1 cellular context compared by ENCODE assay signal in genomic region chr17:82274134-82275020, GRCh38.
A peak's percentile ranks its signal among the peaks of the same experiment; 100 is the strongest.
TF ChIP-seq lines count a peak whose summit lies in the region.

No MANE protein-coding gene starts in this region.

TF ChIP-seq in HepG2, 621 proteins besides CTCF, POLR2A, EP300 and RAD21 (continued from another document and continues in another):
- TF ChIP-seq CERS6 (CRISPR knock-in tag; IDR thresholded peaks at IDR 0.05) (no peak), HBP1 (CRISPR knock-in tag; IDR thresholded peaks at IDR 0.05; ENCODE audit: low read depth) (no peak), CBFB (CRISPR knock-in tag; IDR thresholded peaks at IDR 0.05) (0 out of 2 replicates have a peak, but pooled peaks have one; percentile 8), SOX6 (IDR thresholded peaks at IDR 0.05) (no peak), SOX6 (CRISPR knock-in tag; IDR thresholded peaks at IDR 0.05) (no peak), KDM4B (CRISPR knock-in tag; IDR thresholded peaks at IDR 0.05) (no peak), ZFP1 (CRISPR knock-in tag; IDR thresholded peaks at IDR 0.05) (no peak), KMT2A (CRISPR knock-in tag; IDR thresholded peaks at IDR 0.05) (no peak), ZMAT5 (CRISPR knock-in tag; IDR thresholded peaks at IDR 0.05; ENCODE audit: borderline replicate concordance, low read depth) (no peak), PREB (CRISPR knock-in tag; IDR thresholded peaks at IDR 0.05) (no peak), ZNF709 (CRISPR knock-in tag; IDR thresholded peaks at IDR 0.05) (no peak), NONO (IDR thresholded peaks at IDR 0.05) (no peak), NONO (CRISPR knock-in tag; conservative IDR thresholded peaks at IDR 0.05) (no peak), NKX3-1 (CRISPR knock-in tag; IDR thresholded peaks at IDR 0.05) (no peak), ZBTB44 (CRISPR knock-in tag; IDR thresholded peaks at IDR 0.05) (no peak), ZSCAN12 (CRISPR knock-in tag; IDR thresholded peaks at IDR 0.05) (no peak), ZNF460 (CRISPR knock-in tag; IDR thresholded peaks at IDR 0.05; ENCODE audit: borderline replicate concordance) (no peak), ZNF558 (CRISPR knock-in tag; IDR thresholded peaks at IDR 0.05; ENCODE audit: borderline replicate concordance) (0 out of 2 replicates have a peak, but pooled peaks have one; percentile 2), TP53 (CRISPR knock-in tag; conservative IDR thresholded peaks at IDR 0.05) (no peak), ZNF280B (CRISPR knock-in tag; IDR thresholded peaks at IDR 0.05; ENCODE audit: borderline replicate concordance) (no peak), MXD1 (CRISPR knock-in tag; IDR thresholded peaks at IDR 0.05) (no peak), PRDM10 (CRISPR knock-in tag; IDR thresholded peaks at IDR 0.05; ENCODE audit: low read depth) (no peak), ZNF235 (CRISPR knock-in tag; IDR thresholded peaks at IDR 0.05; ENCODE audit: borderline replicate concordance) (no peak), TMF1 (CRISPR knock-in tag; IDR thresholded peaks at IDR 0.05; ENCODE audit: low read depth) (no peak), ZNF605 (CRISPR knock-in tag; IDR thresholded peaks at IDR 0.05) (no peak), PHF8 (CRISPR knock-in tag; IDR thresholded peaks at IDR 0.05) (no peak), ZNF616 (CRISPR knock-in tag; IDR thresholded peaks at IDR 0.05; ENCODE audit: low read depth) (0 out of 2 replicates have a peak, but pooled peaks have one; percentile 33), SNAPC4 (CRISPR knock-in tag; IDR thresholded peaks at IDR 0.05) (no peak), ZNF749 (CRISPR knock-in tag; IDR thresholded peaks at IDR 0.05; ENCODE audit: borderline replicate concordance) (no peak), ZNF367 (CRISPR knock-in tag; IDR thresholded peaks at IDR 0.05; ENCODE audit: borderline replicate concordance) (no peak), XBP1 (CRISPR knock-in tag; IDR thresholded peaks at IDR 0.05) (no peak), HOMEZ (CRISPR knock-in tag; IDR thresholded peaks at IDR 0.05; ENCODE audit: low read depth) (no peak), DMAP1 (CRISPR knock-in tag; IDR thresholded peaks at IDR 0.05) (no peak), ZMYM3 (CRISPR knock-in tag; IDR thresholded peaks at IDR 0.05) (0 out of 2 replicates have a peak, but pooled peaks have one; percentile 6), TFDP1 (CRISPR knock-in tag; IDR thresholded peaks at IDR 0.05; ENCODE audit: borderline replicate concordance) (no peak), RELA (CRISPR knock-in tag; IDR thresholded peaks at IDR 0.05) (no peak), CHD4 (IDR thresholded peaks at IDR 0.05; ENCODE audit: borderline replicate concordance, low read length) (no peak), ZXDC (CRISPR knock-in tag; IDR thresholded peaks at IDR 0.05) (no peak)
